In genomic region chr1:17632106-17632505, GRCh38 we compare ENCODE assay signal across 26 cellular contexts.
"Had no signal": no experiment of that assay in that cellular context is flagged by ENCODE, and none has a peak within 500 bp of the region (broad histone marks: within the 10 kb centered on the region; RNA-seq: fewer than 3 reads in every experiment).

No MANE protein-coding gene starts in this region.

- H3K4me2 ChIP-seq: smooth muscle cell had no signal

- H3K4me1 Mint-ChIP-seq: activated CD4-positive, alpha-beta T cell treated with anti-CD3 and anti-CD28 coated beads for 36 hours; activated naive CD8-positive, alpha-beta T cell treated with anti-CD3 and anti-CD28 coated beads for 36 hours; brain; nephron progenitor cell had no signal

- H3K4me3 ChIP-seq: esophagus squamous epithelium, heart right ventricle, mucosa of descending colon, right lobe of liver, smooth muscle cell, upper lobe of right lung had no signal

- H3K27ac Mint-ChIP-seq: activated B cell treated with CpG ODN at 0.5 μM for 24 hours; activated CD4-positive, alpha-beta T cell treated with anti-CD3 and anti-CD28 coated beads for 36 hours; activated naive CD8-positive, alpha-beta T cell treated with anti-CD3 and anti-CD28 coated beads for 36 hours; activated T-helper 2 cell treated with anti-CD3 and anti-CD28 coated beads, Interferon-gamma antibody, Interleukin-2, Interleukin-4, amounts not matched to agents 10 μg/mL and 5 μg/mL and 100 μg/mL, durations not matched to agents 14 hours and 24 hours and 36 hours; brain; stimulated activated naive B cell treated with anti-CD40 and anti-IgM and Interleukin-4, amounts not matched to agents 10 μg/mL and 1 μg/mL and 100 μg/mL, for 72 hours; T-helper 17 cell had no signal

- H3K27me3 Mint-ChIP-seq: activated B cell treated with CpG ODN at 0.5 μM for 24 hours; activated CD4-positive, alpha-beta T cell treated with anti-CD3 and anti-CD28 coated beads for 36 hours; activated naive CD8-positive, alpha-beta T cell treated with anti-CD3 and anti-CD28 coated beads for 36 hours; brain had no signal

- DNase-seq: activated B cell treated with CpG ODN at 0.5 μM for 24 hours; activated CD4-positive, alpha-beta T cell treated with anti-CD3 and anti-CD28 coated beads for 36 hours; activated CD4-positive, alpha-beta T cell treated with anti-CD3 and anti-CD28 coated beads, Interleukin-2, amount 50 U/mL, for 4 hours; activated CD8-positive, alpha-beta memory T cell treated with anti-CD3 and anti-CD28 coated beads, Interleukin-2, amount 50 U/mL, for 48 hours; activated naive CD4-positive, alpha-beta T cell; activated naive CD8-positive, alpha-beta T cell treated with anti-CD3 and anti-CD28 coated beads for 36 hours; activated T-cell treated with anti-CD3 and anti-CD28 coated beads, Interleukin-2, amount 50 U/mL, for 4 hours; effector memory CD4-positive, alpha-beta T cell; esophagus squamous epithelium; heart right ventricle; islet precursor cell; left cardiac atrium; mesendoderm; mucosa of descending colon; nephron progenitor cell; nucleus accumbens; stimulated activated CD4-positive, alpha-beta T cell treated with anti-CD3 and anti-CD28 coated beads, Interleukin-15, amount 100 ng/mL, for 24 hours; stimulated activated naive B cell treated with anti-CD40 and anti-IgM and Interleukin-4, amounts not matched to agents 10 μg/mL and 1 μg/mL and 100 μg/mL, for 72 hours; SW 1271; T-helper 17 cell; upper lobe of right lung had no signal

- ATAC-seq: activated CD4-positive, alpha-beta T cell treated with anti-CD3 and anti-CD28 coated beads for 36 hours; activated T-cell treated with anti-CD3 and anti-CD28 coated beads, Interleukin-2, amount 50 U/mL, for 4 hours; heart right ventricle; mucosa of descending colon; stimulated activated naive B cell treated with anti-CD40 and anti-IgM and Interleukin-4, amounts not matched to agents 10 μg/mL and 1 μg/mL and 100 μg/mL, for 72 hours; T-helper 17 cell; upper lobe of right lung had no signal

- H3K27me3 ChIP-seq: esophagus squamous epithelium, heart right ventricle, right lobe of liver, upper lobe of right lung had no signal

- H3K9me3 ChIP-seq: esophagus squamous epithelium, heart right ventricle, mucosa of descending colon, right lobe of liver, upper lobe of right lung had no signal

- H3K27ac ChIP-seq: upper lobe of right lung had no signal

- FAIRE-seq: endothelial cell of umbilical vein had no signal

- H3K9me3 Mint-ChIP-seq: activated B cell treated with CpG ODN at 0.5 μM for 24 hours; activated naive CD8-positive, alpha-beta T cell treated with anti-CD3 and anti-CD28 coated beads for 36 hours; activated T-cell treated with anti-CD3 and anti-CD28 coated beads, Interleukin-2, amount 50 U/mL, for 4 hours; activated T-helper 2 cell treated with anti-CD3 and anti-CD28 coated beads, Interferon-gamma antibody, Interleukin-2, Interleukin-4, amounts not matched to agents 10 μg/mL and 5 μg/mL and 100 μg/mL, durations not matched to agents 14 hours and 24 hours and 36 hours; brain; nephron progenitor cell had no signal

- H3K4me3 Mint-ChIP-seq: activated B cell treated with CpG ODN at 0.5 μM for 24 hours; activated CD4-positive, alpha-beta T cell treated with anti-CD3 and anti-CD28 coated beads for 36 hours; activated naive CD8-positive, alpha-beta T cell treated with anti-CD3 and anti-CD28 coated beads for 36 hours; activated T-cell treated with anti-CD3 and anti-CD28 coated beads, Interleukin-2, amount 50 U/mL, for 4 hours; brain; nephron progenitor cell; stimulated activated naive B cell treated with anti-CD40 and anti-IgM and Interleukin-4, amounts not matched to agents 10 μg/mL and 1 μg/mL and 100 μg/mL, for 72 hours; T-helper 17 cell had no signal

- H3K36me3 Mint-ChIP-seq: activated naive CD8-positive, alpha-beta T cell treated with anti-CD3 and anti-CD28 coated beads for 36 hours; stimulated activated naive B cell treated with anti-CD40 and anti-IgM and Interleukin-4, amounts not matched to agents 10 μg/mL and 1 μg/mL and 100 μg/mL, for 72 hours had no signal
